Comparison of ENCODE assay signal across 22 cellular contexts in genomic region chr17:67686246-67686645, GRCh38.
"Had no signal": no experiment of that assay in that cellular context is flagged by ENCODE, and none has a peak within 500 bp of the region (broad histone marks: within the 10 kb centered on the region; RNA-seq: fewer than 3 reads in every experiment).

No MANE protein-coding gene starts in this region.

- H3K27ac ChIP-seq: breast epithelium, coronary artery, esophagus squamous epithelium, gastroesophageal sphincter, heart left ventricle, pancreas, upper lobe of left lung had no signal

- H3K4me1 Mint-ChIP-seq: activated T-helper 17 cell treated with anti-CD3 and anti-CD28 coated beads, Interleukin-2, amount 50 U/mL, for 72 hours; central memory CD8-positive, alpha-beta T cell had no signal

- FAIRE-seq: islet of Langerhans, pancreas had no signal

- ATAC-seq: activated CD8-positive, alpha-beta memory T cell treated with anti-CD3 and anti-CD28 coated beads, Interleukin-2, amount 10 ng/mL, durations not matched to agents 7 days and 5 days; activated T-helper 17 cell treated with anti-CD3 and anti-CD28 coated beads, Interleukin-2, amount 50 U/mL, for 72 hours; gastroesophageal sphincter; heart left ventricle; left cardiac atrium; pancreas; right cardiac atrium had no signal

- H3K9me3 Mint-ChIP-seq: activated naive CD8-positive, alpha-beta T cell treated with anti-CD3 and anti-CD28 coated beads for 36 hours; activated T-helper 17 cell treated with anti-CD3 and anti-CD28 coated beads, Interleukin-2, amount 50 U/mL, for 72 hours; central memory CD8-positive, alpha-beta T cell; nephron progenitor cell had no signal

- H3K4me3 Mint-ChIP-seq: activated CD8-positive, alpha-beta memory T cell treated with anti-CD3 and anti-CD28 coated beads, Interleukin-2, amount 10 ng/mL, durations not matched to agents 7 days and 5 days; activated naive CD8-positive, alpha-beta T cell treated with anti-CD3 and anti-CD28 coated beads for 36 hours; activated T-helper 17 cell treated with anti-CD3 and anti-CD28 coated beads, Interleukin-2, amount 50 U/mL, for 72 hours; central memory CD8-positive, alpha-beta T cell; nephron progenitor cell had no signal

- H3K27me3 Mint-ChIP-seq: activated CD8-positive, alpha-beta memory T cell treated with anti-CD3 and anti-CD28 coated beads, Interleukin-2, amount 10 ng/mL, durations not matched to agents 7 days and 5 days; activated naive CD8-positive, alpha-beta T cell treated with anti-CD3 and anti-CD28 coated beads for 36 hours; activated T-helper 17 cell treated with anti-CD3 and anti-CD28 coated beads, Interleukin-2, amount 50 U/mL, for 72 hours; central memory CD8-positive, alpha-beta T cell had no signal

- H3K36me3 ChIP-seq: breast epithelium, esophagus squamous epithelium, gastroesophageal sphincter, upper lobe of left lung had no signal

- H3K27ac Mint-ChIP-seq: activated CD8-positive, alpha-beta memory T cell treated with anti-CD3 and anti-CD28 coated beads, Interleukin-2, amount 10 ng/mL, durations not matched to agents 7 days and 5 days; activated naive CD8-positive, alpha-beta T cell treated with anti-CD3 and anti-CD28 coated beads for 36 hours; activated T-helper 17 cell treated with anti-CD3 and anti-CD28 coated beads, Interleukin-2, amount 50 U/mL, for 72 hours had no signal

- DNase-seq: activated CD4-positive, alpha-beta T cell treated with anti-CD3 and anti-CD28 coated beads for 4 hours; activated CD4-positive, alpha-beta T cell treated with anti-CD3 and anti-CD28 coated beads, Interleukin-2, amount 50 U/mL, for 48 hours; activated CD4-positive, CD25-positive, alpha-beta regulatory T cell; activated CD8-positive, alpha-beta memory T cell treated with anti-CD3 and anti-CD28 coated beads, Interleukin-2, amount 10 ng/mL, durations not matched to agents 7 days and 5 days; activated naive CD8-positive, alpha-beta T cell treated with anti-CD3 and anti-CD28 coated beads for 36 hours; esophagus squamous epithelium; heart left ventricle; left cardiac atrium; midbrain; nephron progenitor cell; pancreas; right cardiac atrium; stimulated activated CD4-positive, alpha-beta T cell treated with anti-CD3 and anti-CD28 coated beads, Interleukin-4, amount 100 ng/mL, for 24 hours; stimulated activated naive CD4-positive, alpha-beta T cell treated with Interleukin-2 at 50 U/mL for 16 hours; T-helper 9 cell; upper lobe of left lung had no signal

- H3K27me3 ChIP-seq: breast epithelium, esophagus squamous epithelium, gastroesophageal sphincter, heart left ventricle, pancreas, upper lobe of left lung had no signal

- H3K36me3 Mint-ChIP-seq: activated CD8-positive, alpha-beta memory T cell treated with anti-CD3 and anti-CD28 coated beads, Interleukin-2, amount 10 ng/mL, durations not matched to agents 7 days and 5 days; activated naive CD8-positive, alpha-beta T cell treated with anti-CD3 and anti-CD28 coated beads for 36 hours had no signal

- H3K4me1 ChIP-seq: breast epithelium had no signal

- H3K9me3 ChIP-seq: breast epithelium, esophagus squamous epithelium, gastroesophageal sphincter, heart left ventricle, pancreas, upper lobe of left lung had no signal

- H3K4me3 ChIP-seq: breast epithelium, coronary artery, esophagus squamous epithelium, gastroesophageal sphincter, heart left ventricle, pancreas, upper lobe of left lung had no signal
